ENCODE assay signal across 18 cellular contexts in the genomic region with DNA sequence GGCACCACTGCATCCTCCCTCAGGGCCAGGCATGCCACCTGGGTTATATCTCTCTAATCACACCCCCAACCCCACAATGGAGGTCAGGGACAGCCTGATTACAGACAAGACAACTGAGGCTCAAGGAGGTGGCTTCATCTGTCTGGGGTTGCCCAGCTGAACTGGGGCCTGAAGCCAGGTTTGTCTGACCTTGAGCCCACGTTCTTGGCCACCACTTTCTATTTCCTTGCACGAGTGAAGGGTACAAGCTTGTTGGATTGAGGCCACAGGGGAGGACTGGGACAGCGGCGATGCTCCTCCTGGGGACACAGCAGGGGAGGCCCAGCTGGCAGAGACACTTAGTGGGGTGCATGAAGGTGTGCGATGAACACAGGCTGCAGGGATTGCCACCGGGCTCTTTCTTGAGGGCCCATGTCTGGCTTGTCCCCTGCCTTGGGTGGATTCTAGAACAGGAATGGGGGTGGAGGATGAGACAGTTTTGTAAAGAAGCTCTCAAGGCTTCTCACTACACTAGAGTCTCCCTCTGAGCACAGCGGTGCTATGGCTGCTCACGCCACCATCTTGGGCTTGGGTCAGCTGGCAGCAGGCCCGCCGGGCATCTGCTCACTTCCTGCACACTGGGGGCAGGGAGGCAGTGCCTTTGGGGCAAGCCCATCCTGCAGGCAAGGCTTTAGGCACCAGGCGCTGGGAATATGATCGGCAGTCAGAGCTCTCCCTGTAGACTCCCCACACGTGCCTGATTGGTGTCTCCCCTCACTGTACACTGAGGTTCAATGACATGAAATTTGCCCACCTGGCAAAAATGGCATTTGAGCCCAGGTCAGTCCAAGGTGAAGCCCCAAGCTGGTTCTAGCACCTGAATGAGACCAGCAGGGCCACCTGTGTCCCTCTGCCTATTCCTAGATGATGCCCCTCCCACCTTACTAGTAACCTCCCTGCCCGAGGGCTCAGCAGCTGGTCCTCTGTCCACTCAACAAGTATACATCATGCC. TPM values are rescaled to one million over a fixed set of nuclear protein-coding genes. Genes with fewer than 3 reads are reported as not detected.
"Had no signal": no experiment of that assay in that cellular context is flagged by ENCODE, and none has a peak within 500 bp of the region (broad histone marks: within the 10 kb centered on the region; RNA-seq: fewer than 3 reads in every experiment).

No MANE protein-coding gene starts in this region.

- H3K27ac ChIP-seq: left ventricle myocardium inferior, ovary, stomach, thoracic aorta had no signal

- H3K9me3 Mint-ChIP-seq: central memory CD8-positive, alpha-beta T cell had no signal

- DNase-seq: activated CD4-positive, alpha-beta T cell treated with anti-CD3 and anti-CD28 coated beads, Interleukin-2, amount 50 U/mL, for 48 hours; activated CD4-positive, CD25-positive, alpha-beta regulatory T cell treated with anti-CD3 and anti-CD28 coated beads, Interleukin-2, amount 50 U/mL, for 72 hours; activated gamma-delta T cell; activated T-cell treated with anti-CD3 and anti-CD28 coated beads, Interleukin-2, amount 50 U/mL, for 48 hours; cortex of kidney; left ventricle myocardium inferior; mesendoderm; nephron progenitor cell; stimulated activated CD4-positive, alpha-beta T cell treated with anti-CD3 and anti-CD28 coated beads, Interleukin-15, amount 100 ng/mL, for 24 hours; stimulated activated CD4-positive, alpha-beta T cell treated with anti-CD3 and anti-CD28 coated beads, Interleukin-4, amount 100 ng/mL, for 24 hours; stomach had no signal

- H3K9me3 ChIP-seq: left ventricle myocardium inferior, ovary, stomach, thoracic aorta had no signal

- H3K27me3 ChIP-seq: ovary, stomach had no signal

- H3K36me3 ChIP-seq: left ventricle myocardium inferior, ovary, stomach, thoracic aorta had no signal

- H3K27ac Mint-ChIP-seq: nephron progenitor cell had no signal

- H3K27me3 Mint-ChIP-seq: central memory CD8-positive, alpha-beta T cell had no signal

- H3K4me3 Mint-ChIP-seq: central memory CD8-positive, alpha-beta T cell; nephron progenitor cell had no signal

- H3K4me3 ChIP-seq: left ventricle myocardium inferior, ovary, stomach, thoracic aorta had no signal

RNA-seq across cellular contexts. Expression of a gene that starts 52.0 kb away (rescaled TPM):
- total RNA-seq: epithelial cell of proximal tubule, left ventricle myocardium inferior, skeletal muscle tissue, thoracic aorta, urinary bladder had no signal
- polyA plus RNA-seq: keratinocyte had no signal
